Comparison of ENCODE assay signal across 27 cellular contexts in genomic region chr11:72241290-72241781, GRCh38. TPM values are rescaled to one million over a fixed set of nuclear protein-coding genes. Genes with fewer than 3 reads are reported as not detected.
DNase-seq lines count a peak whose midpoint lies in the region; ATAC-seq and TF ChIP-seq lines count a peak whose summit lies in the region.
"Had no signal": no experiment of that assay in that cellular context is flagged by ENCODE, and none has a peak within 500 bp of the region (broad histone marks: within the 10 kb centered on the region; RNA-seq: fewer than 3 reads in every experiment).

No MANE protein-coding gene starts in this region.

- H3K4me1 Mint-ChIP-seq in GM23338 (peaks cover 43% of the 10 kb centered on the region), nephron (peaks cover 25% of the 10 kb centered on the region)

- peaks cover 10% of the 10 kb centered on the region for H4K20me1 ChIP-seq in GM23338 (replicated peaks; ENCODE audit: insufficient read depth)

- no peaks in the 10 kb centered on the region for H3K9me2 ChIP-seq in GM23338 (ENCODE audit: insufficient read depth)

- H3K4me1 ChIP-seq in GM23338 (ENCODE audit: insufficient read depth) (peaks cover 35% of the 10 kb centered on the region), ascending aorta (peaks cover 7 to 22% of the 10 kb centered on the region in 2 donors)

- intact Hi-C loops in ascending aorta (cut with DNase I) = no loop called here

- H3K27me3 ChIP-seq in GM23338 (ENCODE audit: insufficient read depth) (peaks cover 81% of the 10 kb centered on the region), ascending aorta (peaks cover 25% of the 10 kb centered on the region)
- H3K27me3 ChIP-seq: MG63 had no signal

- H2AFZ ChIP-seq in GM23338 = no peak overlapping the region

- H3K27ac ChIP-seq in GM23338 (ENCODE audit: low read depth) = no peak overlapping the region
- no peak overlapping the region for H3K27ac ChIP-seq in coronary artery
- no peak overlapping the region for H3K27ac ChIP-seq in ascending aorta
- H3K27ac ChIP-seq: epithelial cell of prostate, tibial artery had no signal

- H3K4me2 ChIP-seq in GM23338 = peak overlapping the region; percentile 94

- peak; percentile 8 for DNase-seq in AG08396 (ENCODE audit: low spot score)
- DNase-seq in GM23338 (ENCODE audit: low spot score) = peak; percentile 52
- DNase-seq in coronary artery (ENCODE audit: low spot score) = peak; percentile 72
- DNase-seq in RKO (ENCODE audit: low spot score) = no peak
- no peak for DNase-seq in stimulated activated naive CD8-positive, alpha-beta T cell treated with anti-CD3 and anti-CD28 coated beads, Interleukin-15, Interleukin-2, amounts not matched to agents 100 U/mL and 50 U/mL, for 24 hours
- DNase-seq in NAMALWA (ENCODE audit: low spot score) = no peak
- DNase-seq in ascending aorta (ENCODE audit: low spot score in 2 of 2) = no peak
- DNase-seq: ACHN; activated CD4-positive, alpha-beta T cell treated with anti-CD3 and anti-CD28 coated beads for 36 hours; activated effector memory CD4-positive, alpha-beta T cell treated with anti-CD3 and anti-CD28 coated beads, Interleukin-2, amount 50 U/mL, for 16 hours; activated T-cell treated with anti-CD3 and anti-CD28 coated beads for 4 hours; C1 segment of cervical spinal cord; KG1; kidney glomerular epithelial cell; MG63; NCI-H2029 treated with DMSO at 0.1 percent for 48 hours; NCI-H226; occipital lobe; RPMI8226; tibial artery had no signal

- H3K9me3 ChIP-seq in ascending aorta = no peaks in the 10 kb centered on the region
- H3K9me3 ChIP-seq: MG63, tibial artery had no signal

- H3K27ac Mint-ChIP-seq in GM23338 (no peak overlapping the region), nephron (no peak overlapping the region)
- H3K27ac Mint-ChIP-seq: activated CD4-positive, alpha-beta T cell treated with anti-CD3 and anti-CD28 coated beads for 36 hours had no signal

- H3K4me3 Mint-ChIP-seq in GM23338 = peak overlapping the region; percentile 71
- peak overlapping the region in 2 of 3 experiments; percentile 45 to 77 for H3K4me3 Mint-ChIP-seq in nephron
- H3K4me3 Mint-ChIP-seq: activated CD4-positive, alpha-beta T cell treated with anti-CD3 and anti-CD28 coated beads for 36 hours had no signal

- H3K36me3 Mint-ChIP-seq in GM23338 (ENCODE audit: low read depth) (peaks cover 15% of the 10 kb centered on the region), nephron (ENCODE audit: low read depth) (peaks cover 11% of the 10 kb centered on the region)

- TF ChIP-seq CTCF in GM23338 (conservative IDR thresholded peaks at IDR 0.05; ENCODE audit: low read depth in 2 of 2) (no peak), coronary artery (IDR thresholded peaks at IDR 0.05) (no peak), nephron (IDR thresholded peaks at IDR 0.05; ENCODE audit: unreplicated experiment in 3 of 3) (no peak), ascending aorta (IDR thresholded peaks at IDR 0.05) (no peak)

- H3K79me2 ChIP-seq in GM23338 (replicated peaks; ENCODE audit: insufficient read depth) = no peaks in the 10 kb centered on the region

- no peak for ATAC-seq in GM23338
- no peak for ATAC-seq in stimulated activated naive CD8-positive, alpha-beta T cell treated with anti-CD3 and anti-CD28 coated beads, Interleukin-15, Interleukin-2, amounts not matched to agents 100 U/mL and 50 U/mL, for 24 hours

- H3K4me3 ChIP-seq in GM23338 (peak overlapping the region; percentile 60; the same call in 1 of the 2 replicates), coronary artery (peak overlapping the region; percentile 71), ascending aorta (peak overlapping the region in 1 of 2 donors; percentile 57)
- H3K4me3 ChIP-seq: lung, MG63 had no signal

- 0 out of 2 replicates have a peak, but pooled peaks cover 9% of the 10 kb centered on the region for H3F3A ChIP-seq in GM23338 (replicated peaks; ENCODE audit: low read depth)

- H3K9me3 Mint-ChIP-seq in GM23338 = peaks cover 4% of the 10 kb centered on the region; the same call in 2 of the 3 replicates
- peaks cover 4% of the 10 kb centered on the region for H3K9me3 Mint-ChIP-seq in nephron
- H3K9me3 Mint-ChIP-seq: stimulated activated naive CD8-positive, alpha-beta T cell treated with anti-CD3 and anti-CD28 coated beads, Interleukin-15, amount 100 ng/mL, for 72 hours had no signal

- H3K36me3 ChIP-seq in GM23338 (ENCODE audit: insufficient read depth) (no peaks in the 10 kb centered on the region), ascending aorta (peaks cover 7 to 12% of the 10 kb centered on the region in 2 donors)

- peaks cover 54% of the 10 kb centered on the region for H3K27me3 Mint-ChIP-seq in GM23338 (ENCODE audit: insufficient read depth, low read depth, poor library complexity)
- H3K27me3 Mint-ChIP-seq in nephron (ENCODE audit: low read depth) = peaks cover 48% of the 10 kb centered on the region

TF ChIP-seq in GM23338, 12 proteins besides CTCF, POLR2A, EP300 and RAD21:
- no peak for TF ChIP-seq NANOG (IDR thresholded peaks at IDR 0.05; ENCODE audit: borderline replicate concordance)
- TF ChIP-seq EZH2phosphoT487 (IDR thresholded peaks at IDR 0.05; ENCODE audit: unreplicated experiment) = no peak
- no peak for TF ChIP-seq REST (IDR thresholded peaks at IDR 0.05; ENCODE audit: unreplicated experiment)
- TF ChIP-seq STAT1 (IDR thresholded peaks at IDR 0.05; ENCODE audit: unreplicated experiment) = no peak
- TF ChIP-seq ZNF331 (CRISPR knock-in tag; IDR thresholded peaks at IDR 0.05; ENCODE audit: low read depth) = no peak
- TF ChIP-seq POLR2AphosphoS5 (IDR thresholded peaks at IDR 0.05; ENCODE audit: low read depth) = no peak

RNA-seq across cellular contexts. Expression of gene PHOX2A, which starts 2.6 kb away (rescaled TPM):
- total RNA-seq in GM23338 (2014; rRNA removed; shearing (Covaris generic)) = not detected in 2 replicates
- polyA plus RNA-seq in GM23338 (2016; fragmentation: Nextera tagmentation; extraction: Ambion mirVana) = 0.23 and 0.31 TPM in 2 replicates
- not detected for total RNA-seq in ascending aorta
- total RNA-seq: activated CD4-positive, alpha-beta T cell treated with anti-CD3 and anti-CD28 coated beads for 36 hours; Caco-2; lung; occipital lobe; SK-MEL-5; T-helper 2 cell treated with Interferon-gamma antibody and Interleukin-4, amounts not matched to agents 100 ng/mL and 5 ng/mL, for 36 hours had no signal
- polyA plus RNA-seq: lung had no signal

RNA-seq across cellular contexts. Expression of gene INPPL1, which starts 16.8 kb away (rescaled TPM):
- 54.3 and 54.7 TPM in 2 replicates for total RNA-seq in GM23338 (2014; rRNA removed; shearing (Covaris generic))
- polyA plus RNA-seq in GM23338 (2016; fragmentation: Nextera tagmentation; extraction: Ambion mirVana) = 15.5 and 21.5 TPM in 2 replicates
- 76.0 TPM for total RNA-seq in ascending aorta

RNA-seq across cellular contexts. Expression of gene FOLR2, which starts 24.7 kb away (rescaled TPM):
- total RNA-seq in GM23338 (2014; rRNA removed; shearing (Covaris generic)) = not detected in 2 replicates
- not detected in 2 replicates for polyA plus RNA-seq in GM23338 (2016; fragmentation: Nextera tagmentation; extraction: Ambion mirVana)
- 34.5 TPM for total RNA-seq in ascending aorta
- total RNA-seq: activated CD4-positive, alpha-beta T cell treated with anti-CD3 and anti-CD28 coated beads for 36 hours; Caco-2; SK-MEL-5; T-helper 2 cell treated with Interferon-gamma antibody and Interleukin-4, amounts not matched to agents 100 ng/mL and 5 ng/mL, for 36 hours had no signal

RNA-seq across cellular contexts. Expression of gene FOLR1, which starts 49.4 kb away (rescaled TPM):
- total RNA-seq in GM23338 (2014; rRNA removed; shearing (Covaris generic)) = 0.27 TPM in 1 of 2 replicates, not detected in the other
- 0.42 and 0.68 TPM in 2 replicates for polyA plus RNA-seq in GM23338 (2016; fragmentation: Nextera tagmentation; extraction: Ambion mirVana)
- not detected for total RNA-seq in ascending aorta
- total RNA-seq: activated CD4-positive, alpha-beta T cell treated with anti-CD3 and anti-CD28 coated beads for 36 hours; occipital lobe; SK-MEL-5; T-helper 2 cell treated with Interferon-gamma antibody and Interleukin-4, amounts not matched to agents 100 ng/mL and 5 ng/mL, for 36 hours had no signal

Comparison
In these comparisons a context has a peak if more than half of its experiments do, and no peak if none do; other contexts are left out.
1. DNase-seq: peak in AG08396 (single experiment), GM23338 (single experiment) and coronary artery (single experiment); none in RKO (single experiment), stimulated activated naive CD8-positive, alpha-beta T cell treated with anti-CD3 and anti-CD28 coated beads, Interleukin-15, Interleukin-2, amounts not matched to agents 100 U/mL and 50 U/mL, for 24 hours (single experiment), NAMALWA (single experiment) and ascending aorta (0 of 2).
2. RNA of gene FOLR2, which starts 24.7 kb away (total RNA-seq): 34.5 TPM in ascending aorta (single experiment); not detected in GM23338; every median in the first group is over 10 times any median in the second.